8 cellular contexts compared by ENCODE assay signal in genomic region chr7:140229591-140230516, GRCh38. TPM values are rescaled to one million over a fixed set of nuclear protein-coding genes. Genes with fewer than 3 reads are reported as not detected.
DNase-seq lines count a peak whose midpoint lies in the region; ATAC-seq, FAIRE-seq and TF ChIP-seq lines count a peak whose summit lies in the region.

No MANE protein-coding gene starts in this region.

- peak overlapping the region; percentile 86 for H3K27ac Mint-ChIP-seq in activated T-cell treated with anti-CD3 and anti-CD28 coated beads, Interleukin-2, amount 50 U/mL, for 72 hours

- no peak for TF ChIP-seq POLR2A in gastrocnemius medialis (IDR thresholded peaks at IDR 0.05)
- TF ChIP-seq POLR2A in GM12892 (IDR thresholded peaks at IDR 0.05; ENCODE audit: low read depth, low read length) = no peak

- H3K27me3 ChIP-seq in cardiac muscle cell (peaks cover 7% of the 10 kb centered on the region), gastrocnemius medialis (peaks cover 11 to 38% (median 20%) of the 10 kb centered on the region in 3 donors)

- H3K4me3 Mint-ChIP-seq in activated T-cell treated with anti-CD3 and anti-CD28 coated beads, Interleukin-2, amount 50 U/mL, for 72 hours = peak overlapping the region; percentile 87 to 93

- peaks cover 0 to 3% of the 10 kb centered on the region in 2 donors for H3K36me3 Mint-ChIP-seq in activated T-cell treated with anti-CD3 and anti-CD28 coated beads, Interleukin-2, amount 50 U/mL, for 72 hours (ENCODE audit: insufficient read depth in 2 of 2)

- in situ Hi-C loops in KBM-7 (cut with MboI; ENCODE audit: low pct_unique_long_range_greater_than_20kb, low sequenced_read_pairs) (no loop called here), gastrocnemius medialis (cut with MboI; ENCODE audit: low sequenced_read_pairs in 4 of 4) (no loop called here)

- intact Hi-C loops in gastrocnemius medialis (cut with DNase I; ENCODE audit: low total_unique reads) = loop anchor here (5.0 kb wide), 1 partner anchor 38 kb away; no protein-coding TSS in a partner anchor

- no peaks in the 10 kb centered on the region for H3K4me1 ChIP-seq in cardiac muscle cell (ENCODE audit: low read depth)
- peaks cover 0 to 9% of the 10 kb centered on the region in 2 donors for H3K4me1 ChIP-seq in gastrocnemius medialis

- no peaks in the 10 kb centered on the region for H3K27me3 Mint-ChIP-seq in activated T-cell treated with anti-CD3 and anti-CD28 coated beads, Interleukin-2, amount 50 U/mL, for 72 hours (ENCODE audit: low read depth)

- no peaks in the 10 kb centered on the region for H3K9me3 Mint-ChIP-seq in activated T-cell treated with anti-CD3 and anti-CD28 coated beads, Interleukin-2, amount 50 U/mL, for 72 hours

- H3K4me1 Mint-ChIP-seq in activated T-cell treated with anti-CD3 and anti-CD28 coated beads, Interleukin-2, amount 50 U/mL, for 72 hours (ENCODE audit: low read depth) = peaks cover 61% of the 10 kb centered on the region

- FAIRE-seq in GM12892 (lab: Jason Lieb, UNC) = no peak

- TF ChIP-seq CTCF in cardiac muscle cell (IDR thresholded peaks at IDR 0.05; ENCODE audit: low read depth, low read length) (no peak), gastrocnemius medialis (IDR thresholded peaks at IDR 0.05 in 4 of 5, conservative IDR thresholded peaks at IDR 0.05 in 1 of 5) (no peak)

- H3K4me3 ChIP-seq in cardiac muscle cell (peak overlapping the region; percentile 36), gastrocnemius medialis (peak overlapping the region; percentile 44 to 61 (median 60))

- ATAC-seq in activated T-cell treated with anti-CD3 and anti-CD28 coated beads, Interleukin-2, amount 50 U/mL, for 72 hours (replicated peaks in 1 of 2) = peak; percentile 66 to 69
- ATAC-seq in gastrocnemius medialis = peak in 1 of 2 donors; percentile 15

- H3K27ac ChIP-seq in cardiac muscle cell (no peak overlapping the region), gastrocnemius medialis (peak overlapping the region in 2 of 4 donors; percentile 38 to 66)

- DNase-seq in DMS153 treated with DMSO at 0.1 percent for 48 hours (lab: John Stamatoyannopoulos, UW; ENCODE audit: unreplicated experiment) (peak; percentile 44), KBM-7 (peak; percentile 21), cardiac muscle cell (ENCODE audit: low read depth in 1 of 2, low spot score in 1 of 2) (peak in 1 of 2 donors; percentile 35), gastrocnemius medialis (peak in 1 of 2 donors; percentile 16), NCI-H2107 treated with DMSO at 0.1 percent for 48 hours (lab: John Stamatoyannopoulos, UW; ENCODE audit: unreplicated experiment) (no peak), GM12892 (ENCODE audit: insufficient read length) (no peak), NOMO-1 (lab: John Stamatoyannopoulos, UW; ENCODE audit: unreplicated experiment in 2 of 2) (no peak)
- DNase-seq in activated T-cell treated with anti-CD3 and anti-CD28 coated beads, Interleukin-2, amount 50 U/mL, for 72 hours = peak; percentile 73 to 75

- H3K9me3 ChIP-seq in cardiac muscle cell (ENCODE audit: low read depth) (no peaks in the 10 kb centered on the region), gastrocnemius medialis (no peaks in the 10 kb centered on the region)

- H3K36me3 ChIP-seq in cardiac muscle cell (no peaks in the 10 kb centered on the region), gastrocnemius medialis (no peaks in the 10 kb centered on the region)

RNA-seq across cellular contexts. Expression of gene KDM7A, which starts 53.1 kb away (rescaled TPM):
- 10 to 100 TPM; 28.1 to 39.2 TPM for total RNA-seq in activated T-cell treated with anti-CD3 and anti-CD28 coated beads, Interleukin-2, amount 50 U/mL, for 72 hours
- total RNA-seq in cardiac muscle cell (7.5 and 7.8 TPM in 2 replicates), gastrocnemius medialis (100 to 1,000 TPM in 1 of 4 donors, 10 to 100 TPM in 3; 59.0 to 108 (median 66.9) TPM)
- 1.9 and 3.0 TPM in 2 replicates for polyA plus RNA-seq in cardiac muscle cell
- polyA plus RNA-seq in GM12892 (2012; ENCODE audit: missing spikeins) = 1.4 TPM

Comparison
In these comparisons a context has a peak if more than half of its experiments do, and no peak if none do; other contexts are left out.
1. DNase-seq: peak in DMS153 treated with DMSO at 0.1 percent for 48 hours (single experiment), KBM-7 (single experiment) and activated T-cell treated with anti-CD3 and anti-CD28 coated beads, Interleukin-2, amount 50 U/mL, for 72 hours (2 of 2); none in NCI-H2107 treated with DMSO at 0.1 percent for 48 hours (single experiment), GM12892 (single experiment) and NOMO-1 (0 of 2).